Comparison of ENCODE assay signal across 7 cellular contexts in the genomic region with DNA sequence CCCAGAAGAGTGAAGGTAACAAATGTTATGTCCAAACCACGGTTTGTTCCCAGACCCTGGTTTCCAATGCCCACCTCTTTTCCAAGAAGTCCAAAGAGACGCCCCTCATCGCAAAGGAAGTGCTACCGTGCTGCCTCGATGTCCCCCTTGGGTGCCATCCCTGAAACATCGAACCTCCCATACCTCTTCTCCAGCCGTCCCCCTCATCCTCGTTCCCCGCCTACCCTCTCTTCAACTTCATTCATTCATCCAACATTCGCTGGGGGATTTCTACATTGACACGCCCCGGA. TPM values are rescaled to one million over a fixed set of nuclear protein-coding genes. Genes with fewer than 3 reads are reported as not detected.
A peak's percentile ranks its signal among the peaks of the same experiment; 100 is the strongest.
DNase-seq lines count a peak whose midpoint lies in the region; TF ChIP-seq lines count a peak whose summit lies in the region.

No MANE protein-coding gene starts in this region.

- H3K36me3 ChIP-seq in OCI-LY3 (replicated peaks; ENCODE audit: low read depth, low read length) (peaks cover 11% of the 10 kb centered on the region), esophagus squamous epithelium (peaks cover 0 to 19% (median 0%) of the 10 kb centered on the region in 3 donors)

- peak overlapping the region; percentile 84 for H2AFZ ChIP-seq in OCI-LY3 (ENCODE audit: low read depth, low read length)

- intact Hi-C loops in esophagus squamous epithelium (cut with DNase I), result no loop called here

- no peak for TF ChIP-seq CTCF in OCI-LY3 (IDR thresholded peaks at IDR 0.05; ENCODE audit: low read depth, low read length)
- no peak for TF ChIP-seq CTCF in esophagus squamous epithelium (IDR thresholded peaks at IDR 0.05)

- H3K27me3 ChIP-seq in OCI-LY3 (ENCODE audit: low read depth, low read length), result no peaks in the 10 kb centered on the region
- no peaks in the 10 kb centered on the region for H3K27me3 ChIP-seq in esophagus squamous epithelium

- H3K4me2 ChIP-seq in OCI-LY3 (ENCODE audit: low read length), result peak overlapping the region; percentile 84

- H3K79me2 ChIP-seq in OCI-LY3 (ENCODE audit: low read length), result peaks cover 39% of the 10 kb centered on the region

- DNase-seq in GM19240 (ENCODE audit: insufficient read length, low spot score), result peak; percentile 4
- DNase-seq in esophagus squamous epithelium (lab: John Stamatoyannopoulos, UW), result no peak
- no peak for DNase-seq in skeletal muscle cell (ENCODE audit: low read depth)
- no peak for DNase-seq in HuH-7 (ENCODE audit: low spot score)
- no peak for DNase-seq in globus pallidus (ENCODE audit: low spot score)
- no peak for DNase-seq in NCI-H510A treated with DMSO at 0.1 percent for 48 hours (lab: John Stamatoyannopoulos, UW)

- no peak for TF ChIP-seq POLR2A in esophagus squamous epithelium (IDR thresholded peaks at IDR 0.05)

- peak overlapping the region; percentile 73 for H3K27ac ChIP-seq in OCI-LY3 (ENCODE audit: low read length)
- H3K27ac ChIP-seq in esophagus squamous epithelium, result peak overlapping the region; percentile 74 to 92 (median 88)

- H3K9me3 ChIP-seq in OCI-LY3 (ENCODE audit: insufficient read depth, low read length), result no peaks in the 10 kb centered on the region
- no peaks in the 10 kb centered on the region for H3K9me3 ChIP-seq in esophagus squamous epithelium

- no peaks in the 10 kb centered on the region for H4K20me1 ChIP-seq in OCI-LY3 (ENCODE audit: insufficient read depth, low read length)

- H3K4me3 ChIP-seq in OCI-LY3 (ENCODE audit: low read length) (peak overlapping the region; percentile 94), esophagus squamous epithelium (peak overlapping the region; percentile 44 to 89 (median 74)), skeletal muscle cell (ENCODE audit: low read depth, low read length) (peak overlapping the region; percentile 84)

- peak overlapping the region; percentile 98 for H3K9ac ChIP-seq in OCI-LY3 (ENCODE audit: low read length)

- H3K4me1 ChIP-seq in OCI-LY3 (ENCODE audit: low read length) (peaks cover 44% of the 10 kb centered on the region), esophagus squamous epithelium (peaks cover 0 to 22% (median 0%) of the 10 kb centered on the region in 3 donors)

- 3 to 4% methylated on average over 10 to 12 of the region's 12 CpGs for WGBS in esophagus squamous epithelium, 2 donors

RNA-seq across cellular contexts. Expression of a gene that starts 0.5 kb away (rescaled TPM):
- total RNA-seq in esophagus squamous epithelium, result 10 to 100 TPM in 1 of 4 donors, 1 to 10 TPM in 3; 2.5 to 10.0 (median 6.7) TPM

RNA-seq across cellular contexts. Expression of a gene that starts 30.7 kb away (rescaled TPM):
- 10 to 100 TPM; 29.0 to 53.4 (median 45.3) TPM for total RNA-seq in esophagus squamous epithelium
